In genomic region chr17:67623767-67624166, GRCh38 we compare ENCODE assay signal across 19 cellular contexts.
DNase-seq lines count a peak whose midpoint lies in the region; ATAC-seq, FAIRE-seq and TF ChIP-seq lines count a peak whose summit lies in the region.
"Had no signal": no experiment of that assay in that cellular context is flagged by ENCODE, and none has a peak within 500 bp of the region (broad histone marks: within the 10 kb centered on the region; RNA-seq: fewer than 3 reads in every experiment).

No MANE protein-coding gene starts in this region.

- ATAC-seq in left lobe of liver (peak; percentile 39), HepG2 (no peak)
- ATAC-seq: GM12878, HCT116 had no signal

- no peaks in the 10 kb centered on the region for H3K27me3 ChIP-seq in Caco-2 (replicated peaks; ENCODE audit: control insufficient read depth, insufficient read depth, low read length)
- H3K27me3 ChIP-seq in HepG2 (ENCODE audit: control insufficient read depth in 1 of 2, insufficient read depth in 2 of 2, low read length in 2 of 2) = no peaks in the 10 kb centered on the region

- H3K4me3 Mint-ChIP-seq in activated naive CD4-positive, alpha-beta T cell treated with anti-CD3 and anti-CD28 coated beads, Interleukin-2, amount 50 U/mL, for 24 hours = no peak overlapping the region
- H3K4me3 Mint-ChIP-seq in activated naive CD4-positive, alpha-beta T cell treated with anti-CD3 and anti-CD28 coated beads for 36 hours = no peak overlapping the region
- no peak overlapping the region for H3K4me3 Mint-ChIP-seq in Caco-2 (ENCODE audit: unreplicated experiment)
- H3K4me3 Mint-ChIP-seq: CD4-positive, alpha-beta memory T cell had no signal

- TF ChIP-seq CTCF in Caco-2 (IDR thresholded peaks at IDR 0.05; ENCODE audit: insufficient read depth in 1 of 2, low read depth in 1 of 2, low read length in 1 of 2, severe bottlenecking in 1 of 2, unreplicated experiment in 1 of 2) = no peak
- TF ChIP-seq CTCF in HepG2 (CRISPR knock-in tag; IDR thresholded peaks at IDR 0.05) = no peak

- TF ChIP-seq POLR2A in HepG2 (IDR thresholded peaks at IDR 0.05; ENCODE audit: insufficient read depth in 1 of 2, low read depth in 2 of 2, low read length in 2 of 2) = no peak

- H3K27ac ChIP-seq in caudate nucleus (ENCODE audit: low read depth, low read length) (no peak overlapping the region), HepG2 (ENCODE audit: extremely low read length, insufficient read depth, low read length) (no peak overlapping the region)
- H3K27ac ChIP-seq: GM23248 had no signal

- no peak for DNase-seq in activated naive CD4-positive, alpha-beta T cell treated with anti-CD3 and anti-CD28 coated beads for 36 hours
- peak in 1 of 2 experiments; percentile 36 for DNase-seq in Caco-2
- DNase-seq in left lobe of liver (ENCODE audit: low spot score) = no peak
- DNase-seq in caudate nucleus (lab: John Stamatoyannopoulos, UW) = no peak
- no peak for DNase-seq in HepG2 (ENCODE audit: low spot score)
- DNase-seq: C1 segment of cervical spinal cord; CD4-positive, alpha-beta memory T cell; DMS 273 treated with DMSO at 0.1 percent for 48 hours; DMS79; EL; GDM1; GM23248; H7 had no signal

- WGBS in HepG2 (ENCODE audit: low lambda C conversion rate) = 32% methylated on average over 2 of the region's 2 CpGs

- POLR2A ChIA-PET in Caco-2 (lab: Charles Lee) = no interaction called here
- POLR2A ChIA-PET in HepG2 (lab: Yijun Ruan, JAX) = no interaction called here

- TF ChIP-seq EP300 in HepG2 (IDR thresholded peaks at IDR 0.05; ENCODE audit: low read depth in 2 of 2, low read length in 2 of 2) (no peak), HepG2 (CRISPR knock-in tag; IDR thresholded peaks at IDR 0.05; ENCODE audit: borderline replicate concordance) (no peak)

- intact Hi-C loops in activated naive CD4-positive, alpha-beta T cell treated with anti-CD3 and anti-CD28 coated beads for 36 hours (cut with micrococcal nuclease) = no loop called here
- intact Hi-C loops in Caco-2 (cut with micrococcal nuclease; ENCODE audit: unreplicated experiment) (no loop called here), HepG2 (cut with micrococcal nuclease; ENCODE audit: unreplicated experiment) (no loop called here)

- H3K9ac ChIP-seq in HepG2 (ENCODE audit: insufficient read depth, low read depth, low read length) = no peak overlapping the region
- H3K9ac ChIP-seq: GM23248 had no signal

- H3K9me3 ChIP-seq in Caco-2 (no peaks in the 10 kb centered on the region), HepG2 (ENCODE audit: low read length) (no peaks in the 10 kb centered on the region)

- no peak for TF ChIP-seq RAD21 in HepG2 (CRISPR knock-in tag; IDR thresholded peaks at IDR 0.05)

- peaks cover 1% of the 10 kb centered on the region for H3K36me3 Mint-ChIP-seq in activated naive CD4-positive, alpha-beta T cell treated with anti-CD3 and anti-CD28 coated beads, Interleukin-2, amount 50 U/mL, for 24 hours
- peaks cover 1% of the 10 kb centered on the region for H3K36me3 Mint-ChIP-seq in activated naive CD4-positive, alpha-beta T cell treated with anti-CD3 and anti-CD28 coated beads for 36 hours (ENCODE audit: low read depth)
- peaks cover 13% of the 10 kb centered on the region for H3K36me3 Mint-ChIP-seq in Caco-2 (ENCODE audit: insufficient read depth, unreplicated experiment)

- FAIRE-seq in HepG2 (lab: Jason Lieb, UNC) = no peak
- FAIRE-seq: D721Med, GM12878, GM19239, H1 had no signal

- CTCF ChIA-PET in activated naive CD4-positive, alpha-beta T cell treated with anti-CD3 and anti-CD28 coated beads for 36 hours (lab: Charles Lee) = no interaction called here
- CTCF ChIA-PET in Caco-2 (lab: Charles Lee) = interaction anchor here (0.6 kb wide), 1 partner anchor 245 kb away, joined by 3 read pairs; no protein-coding TSS in a partner anchor
- CTCF ChIA-PET in HepG2 (lab: Yijun Ruan, JAX; ENCODE audit: low intra/inter-chr PET ratio, low total read pairs) = no interaction called here

- no peaks in the 10 kb centered on the region for H3K9me3 Mint-ChIP-seq in activated naive CD4-positive, alpha-beta T cell treated with anti-CD3 and anti-CD28 coated beads, Interleukin-2, amount 50 U/mL, for 24 hours
- peaks cover 3% of the 10 kb centered on the region for H3K9me3 Mint-ChIP-seq in activated naive CD4-positive, alpha-beta T cell treated with anti-CD3 and anti-CD28 coated beads for 36 hours
- peaks cover 9% of the 10 kb centered on the region for H3K9me3 Mint-ChIP-seq in Caco-2 (ENCODE audit: unreplicated experiment)

- no peaks in the 10 kb centered on the region for H3K79me2 ChIP-seq in HepG2 (ENCODE audit: insufficient read depth, low read length)

- BruUV-seq in Caco-2 (replicated peaks; lab: Mats Ljungman, UMichigan) (no TSS peak), HepG2 (replicated peaks; lab: Mats Ljungman, UMichigan) (no TSS peak)

- no peaks in the 10 kb centered on the region for H4K20me1 ChIP-seq in HepG2 (ENCODE audit: insufficient read depth, low read length)

- peak overlapping the region; percentile 17 for H3K27ac Mint-ChIP-seq in activated naive CD4-positive, alpha-beta T cell treated with anti-CD3 and anti-CD28 coated beads, Interleukin-2, amount 50 U/mL, for 24 hours
- H3K27ac Mint-ChIP-seq in activated naive CD4-positive, alpha-beta T cell treated with anti-CD3 and anti-CD28 coated beads for 36 hours = no peak overlapping the region
- peak overlapping the region; percentile 87 for H3K27ac Mint-ChIP-seq in Caco-2 (ENCODE audit: unreplicated experiment)

- H3K4me1 Mint-ChIP-seq in activated naive CD4-positive, alpha-beta T cell treated with anti-CD3 and anti-CD28 coated beads, Interleukin-2, amount 50 U/mL, for 24 hours = peaks cover 1% of the 10 kb centered on the region
- no peaks in the 10 kb centered on the region for H3K4me1 Mint-ChIP-seq in activated naive CD4-positive, alpha-beta T cell treated with anti-CD3 and anti-CD28 coated beads for 36 hours (ENCODE audit: low read depth)
- peaks cover 22% of the 10 kb centered on the region for H3K4me1 Mint-ChIP-seq in Caco-2 (ENCODE audit: low read depth, unreplicated experiment)

- no peaks in the 10 kb centered on the region for H3K27me3 Mint-ChIP-seq in activated naive CD4-positive, alpha-beta T cell treated with anti-CD3 and anti-CD28 coated beads, Interleukin-2, amount 50 U/mL, for 24 hours
- H3K27me3 Mint-ChIP-seq in activated naive CD4-positive, alpha-beta T cell treated with anti-CD3 and anti-CD28 coated beads for 36 hours (ENCODE audit: low read depth) = no peaks in the 10 kb centered on the region
- no peaks in the 10 kb centered on the region for H3K27me3 Mint-ChIP-seq in Caco-2 (ENCODE audit: insufficient read depth, unreplicated experiment)
- H3K27me3 Mint-ChIP-seq: CD4-positive, alpha-beta memory T cell had no signal

- H2AFZ ChIP-seq in HepG2 (ENCODE audit: low read length) = no peak overlapping the region
- H2AFZ ChIP-seq: GM23248 had no signal

- no peak overlapping the region for H3K4me3 ChIP-seq in Caco-2 (ENCODE audit: low read depth, low read length)
- H3K4me3 ChIP-seq in HepG2 (replicated peaks in 1 of 3; ENCODE audit: insufficient read depth in 1 of 3, low read depth in 2 of 3, low read length in 3 of 3) = no peak overlapping the region
- H3K4me3 ChIP-seq: GM12878, GM23248 had no signal

- in situ Hi-C loops in HepG2 (cut with HindIII; ENCODE audit: extremely low pct_ligation_motif_present, low pct_unique_long_range_greater_than_20kb) = no loop called here

- no peak overlapping the region for H3K4me2 ChIP-seq in HepG2 (ENCODE audit: low read depth, low read length)

- H3K36me3 ChIP-seq in Caco-2 (ENCODE audit: control insufficient read depth, insufficient read depth, low read length) (no peaks in the 10 kb centered on the region), HepG2 (replicated peaks in 1 of 2; ENCODE audit: control insufficient read depth in 1 of 2, insufficient read depth in 2 of 2, low read length in 2 of 2) (no peaks in the 10 kb centered on the region)

- H3K4me1 ChIP-seq in Caco-2 = peaks cover 25% of the 10 kb centered on the region
- peaks cover 7% of the 10 kb centered on the region; the same call in 1 of the 2 replicates for H3K4me1 ChIP-seq in HepG2 (ENCODE audit: insufficient read depth, low read length)

TF ChIP-seq in HepG2, 621 proteins besides CTCF, POLR2A, EP300 and RAD21 (continues in another document):
- TF ChIP-seq ATF7 (IDR thresholded peaks at IDR 0.05) = no peak
- no peak for TF ChIP-seq ATF7 (CRISPR knock-in tag; IDR thresholded peaks at IDR 0.05)
- TF ChIP-seq, protein P1, sequence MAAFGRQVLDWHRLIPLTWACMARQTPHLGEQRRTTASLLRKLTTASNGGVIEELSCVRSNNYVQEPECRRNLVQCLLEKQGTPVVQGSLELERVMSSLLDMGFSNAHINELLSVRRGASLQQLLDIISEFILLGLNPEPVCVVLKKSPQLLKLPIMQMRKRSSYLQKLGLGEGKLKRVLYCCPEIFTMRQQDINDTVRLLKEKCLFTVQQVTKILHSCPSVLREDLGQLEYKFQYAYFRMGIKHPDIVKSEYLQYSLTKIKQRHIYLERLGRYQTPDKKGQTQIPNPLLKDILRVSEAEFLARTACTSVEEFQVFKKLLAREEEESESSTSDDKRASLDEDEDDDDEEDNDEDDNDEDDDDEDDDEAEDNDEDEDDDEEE (CRISPR knock-in tag; IDR thresholded peaks at IDR 0.05) = no peak
- TF ChIP-seq CHD4 (IDR thresholded peaks at IDR 0.05; ENCODE audit: borderline replicate concordance, low read length) = no peak
- no peak for TF ChIP-seq HNF1B (CRISPR knock-in tag; IDR thresholded peaks at IDR 0.05)
- TF ChIP-seq HCFC1 (IDR thresholded peaks at IDR 0.05; ENCODE audit: low read depth, low read length) = no peak
- TF ChIP-seq CBX2 (IDR thresholded peaks at IDR 0.05; ENCODE audit: low read depth, low read length) = no peak
- TF ChIP-seq CBX2 (CRISPR knock-in tag; IDR thresholded peaks at IDR 0.05; ENCODE audit: low read depth) = no peak
- no peak for TF ChIP-seq SYNCRIP (IDR thresholded peaks at IDR 0.05; ENCODE audit: insufficient read depth, low read depth, low read length)
- TF ChIP-seq SOX13 (IDR thresholded peaks at IDR 0.05) = no peak
- TF ChIP-seq SOX13 (CRISPR knock-in tag; conservative IDR thresholded peaks at IDR 0.05 in 1 of 2, IDR thresholded peaks at IDR 0.05 in 1 of 2) = no peak
